In genomic region chr1:18943914-18944572, GRCh38 we compare ENCODE assay signal across 14 cellular contexts. TPM values are rescaled to one million over a fixed set of nuclear protein-coding genes. Genes with fewer than 3 reads are reported as not detected.
DNase-seq lines count a peak whose midpoint lies in the region; ATAC-seq and TF ChIP-seq lines count a peak whose summit lies in the region.
"Had no signal": no experiment of that assay in that cellular context is flagged by ENCODE, and none has a peak within 500 bp of the region (broad histone marks: within the 10 kb centered on the region; RNA-seq: fewer than 3 reads in every experiment).

No MANE protein-coding gene starts in this region.

- CTCF ChIA-PET in activated naive CD4-positive, alpha-beta T cell treated with anti-CD3 and anti-CD28 coated beads for 36 hours (lab: Charles Lee): interaction anchor here (0.8 to 3.5 kb wide), 2 partner anchors 17 to 31 kb away, joined by 4 to 13 read pairs; no protein-coding TSS in a partner anchor

- H3K27me3 ChIP-seq in ascending aorta (no peaks in the 10 kb centered on the region), tibial artery (no peaks in the 10 kb centered on the region)
- H3K27me3 ChIP-seq: testis had no signal

- H3K4me3 ChIP-seq in ascending aorta (no peak overlapping the region), tibial artery (no peak overlapping the region)
- H3K4me3 ChIP-seq: GM23338, testis had no signal

- H3K9me3 ChIP-seq in ascending aorta (no peaks in the 10 kb centered on the region), tibial artery (no peaks in the 10 kb centered on the region)
- H3K9me3 ChIP-seq: testis had no signal

- H3K27me3 Mint-ChIP-seq in activated T-cell treated with anti-CD3 and anti-CD28 coated beads, Interleukin-2, amount 50 U/mL, for 72 hours (ENCODE audit: low read depth): no peaks in the 10 kb centered on the region
- H3K27me3 Mint-ChIP-seq in mesothelial cell of epicardium (ENCODE audit: low read depth): no peaks in the 10 kb centered on the region
- H3K27me3 Mint-ChIP-seq in activated naive CD4-positive, alpha-beta T cell treated with anti-CD3 and anti-CD28 coated beads for 36 hours (ENCODE audit: low read depth): no peaks in the 10 kb centered on the region

- H3K27ac Mint-ChIP-seq in activated T-cell treated with anti-CD3 and anti-CD28 coated beads, Interleukin-2, amount 50 U/mL, for 72 hours: peak overlapping the region; percentile 90
- peak overlapping the region; percentile 43 for H3K27ac Mint-ChIP-seq in mesothelial cell of epicardium
- no peak overlapping the region for H3K27ac Mint-ChIP-seq in activated naive CD4-positive, alpha-beta T cell treated with anti-CD3 and anti-CD28 coated beads for 36 hours
- H3K27ac Mint-ChIP-seq: GM23338 had no signal

- intact Hi-C loops in ascending aorta (cut with DNase I) (no loop called here), tibial artery (cut with DNase I; ENCODE audit: low total_unique reads) (no loop called here)
- intact Hi-C loops in activated naive CD4-positive, alpha-beta T cell treated with anti-CD3 and anti-CD28 coated beads for 36 hours (cut with micrococcal nuclease): no loop called here

- peak overlapping the region; percentile 2 for H3K27ac ChIP-seq in ascending aorta
- peak overlapping the region; percentile 54 to 98 for H3K27ac ChIP-seq in tibial artery
- H3K27ac ChIP-seq: testis had no signal

- no peak overlapping the region for H3K4me3 Mint-ChIP-seq in activated T-cell treated with anti-CD3 and anti-CD28 coated beads, Interleukin-2, amount 50 U/mL, for 72 hours
- no peak overlapping the region for H3K4me3 Mint-ChIP-seq in mesothelial cell of epicardium
- H3K4me3 Mint-ChIP-seq in activated naive CD4-positive, alpha-beta T cell treated with anti-CD3 and anti-CD28 coated beads for 36 hours: no peak overlapping the region
- H3K4me3 Mint-ChIP-seq: GM23338 had no signal

- peaks cover 79% of the 10 kb centered on the region for H3K4me1 Mint-ChIP-seq in activated T-cell treated with anti-CD3 and anti-CD28 coated beads, Interleukin-2, amount 50 U/mL, for 72 hours (ENCODE audit: low read depth)
- H3K4me1 Mint-ChIP-seq in mesothelial cell of epicardium: peaks cover 64% of the 10 kb centered on the region
- peaks cover 59% of the 10 kb centered on the region for H3K4me1 Mint-ChIP-seq in activated naive CD4-positive, alpha-beta T cell treated with anti-CD3 and anti-CD28 coated beads for 36 hours (ENCODE audit: low read depth)

- H3K36me3 ChIP-seq in ascending aorta (no peaks in the 10 kb centered on the region), tibial artery (no peaks in the 10 kb centered on the region)

- no peak for DNase-seq in activated T-cell treated with anti-CD3 and anti-CD28 coated beads, Interleukin-2, amount 50 U/mL, for 72 hours
- DNase-seq in activated T-cell treated with anti-CD3 and anti-CD28 coated beads, Interleukin-2, amount 50 U/mL, for 1 hour: no peak
- DNase-seq in ascending aorta (ENCODE audit: low spot score in 2 of 2) (no peak), mesothelial cell of epicardium (ENCODE audit: low spot score in 2 of 2, unreplicated experiment in 2 of 2) (no peak), tibial artery (no peak)
- no peak for DNase-seq in activated naive CD4-positive, alpha-beta T cell treated with anti-CD3 and anti-CD28 coated beads for 36 hours
- DNase-seq: NCI-H1436 treated with DMSO at 0.1 percent for 48 hours, NCI-H526 treated with DMSO at 0.1 percent for 48 hours, SHP77, testis had no signal

- no peaks in the 10 kb centered on the region for H3K9me3 Mint-ChIP-seq in activated T-cell treated with anti-CD3 and anti-CD28 coated beads, Interleukin-2, amount 50 U/mL, for 72 hours
- H3K9me3 Mint-ChIP-seq in mesothelial cell of epicardium: no peaks in the 10 kb centered on the region
- H3K9me3 Mint-ChIP-seq in activated naive CD4-positive, alpha-beta T cell treated with anti-CD3 and anti-CD28 coated beads for 36 hours: no peaks in the 10 kb centered on the region
- H3K9me3 Mint-ChIP-seq: activated naive CD4-positive, alpha-beta T cell treated with anti-CD3 and anti-CD28 coated beads, Interleukin-2, amount 50 U/mL, for 72 hours had no signal

- H3K36me3 Mint-ChIP-seq in activated T-cell treated with anti-CD3 and anti-CD28 coated beads, Interleukin-2, amount 50 U/mL, for 72 hours (ENCODE audit: insufficient read depth in 2 of 2): peaks cover 0 to 9% of the 10 kb centered on the region in 2 donors
- H3K36me3 Mint-ChIP-seq in mesothelial cell of epicardium: no peaks in the 10 kb centered on the region
- H3K36me3 Mint-ChIP-seq in activated naive CD4-positive, alpha-beta T cell treated with anti-CD3 and anti-CD28 coated beads for 36 hours (ENCODE audit: low read depth): no peaks in the 10 kb centered on the region

- H3K4me1 ChIP-seq in ascending aorta (peaks cover 45 to 73% of the 10 kb centered on the region in 2 donors), tibial artery (peaks cover 15 to 98% (median 87%) of the 10 kb centered on the region in 4 donors)
- H3K4me1 ChIP-seq: testis had no signal

- no peak for TF ChIP-seq CTCF in ascending aorta (IDR thresholded peaks at IDR 0.05)
- TF ChIP-seq CTCF in mesothelial cell of epicardium (IDR thresholded peaks at IDR 0.05; ENCODE audit: unreplicated experiment): no peak
- no peak for TF ChIP-seq CTCF in tibial artery (IDR thresholded peaks at IDR 0.05)

- ATAC-seq in activated T-cell treated with anti-CD3 and anti-CD28 coated beads, Interleukin-2, amount 50 U/mL, for 72 hours (replicated peaks in 1 of 2): no peak
- ATAC-seq in GM21529 (IDR thresholded peaks at IDR 0.05; ENCODE audit: unreplicated experiment) (no peak), HG03095 (IDR thresholded peaks at IDR 0.05; ENCODE audit: unreplicated experiment) (no peak)
- ATAC-seq: activated naive CD4-positive, alpha-beta T cell treated with anti-CD3 and anti-CD28 coated beads, Interleukin-2, amount 50 U/mL, for 72 hours; GM23338 had no signal

RNA-seq across cellular contexts. Expression of gene IFFO2, which starts 12.4 kb away (rescaled TPM):
- 10 to 100 TPM; 69.2 to 79.1 TPM for total RNA-seq in activated T-cell treated with anti-CD3 and anti-CD28 coated beads, Interleukin-2, amount 50 U/mL, for 72 hours
- total RNA-seq in ascending aorta (131 TPM), mesothelial cell of epicardium (7.8 to 10.4 TPM (median 9.1 TPM) in 3 replicates)
- 10 to 100 TPM; 24.9 to 27.0 TPM for total RNA-seq in activated naive CD4-positive, alpha-beta T cell treated with anti-CD3 and anti-CD28 coated beads for 36 hours

RNA-seq across cellular contexts. Expression of gene ALDH4A1, which starts 41.7 kb away (rescaled TPM):
- total RNA-seq in activated T-cell treated with anti-CD3 and anti-CD28 coated beads, Interleukin-2, amount 50 U/mL, for 72 hours: 10 to 100 TPM in 1 of 2 donors, 1 to 10 TPM in 1; 8.1 to 13.1 TPM
- total RNA-seq in ascending aorta: 16.6 TPM
- 10.7 to 11.5 TPM (median 11.5 TPM) in 3 replicates for total RNA-seq in mesothelial cell of epicardium
- total RNA-seq in activated naive CD4-positive, alpha-beta T cell treated with anti-CD3 and anti-CD28 coated beads for 36 hours: 10 to 100 TPM; 11.6 to 12.5 TPM
